Comparison of ENCODE assay signal across 27 cellular contexts in the genomic region with DNA sequence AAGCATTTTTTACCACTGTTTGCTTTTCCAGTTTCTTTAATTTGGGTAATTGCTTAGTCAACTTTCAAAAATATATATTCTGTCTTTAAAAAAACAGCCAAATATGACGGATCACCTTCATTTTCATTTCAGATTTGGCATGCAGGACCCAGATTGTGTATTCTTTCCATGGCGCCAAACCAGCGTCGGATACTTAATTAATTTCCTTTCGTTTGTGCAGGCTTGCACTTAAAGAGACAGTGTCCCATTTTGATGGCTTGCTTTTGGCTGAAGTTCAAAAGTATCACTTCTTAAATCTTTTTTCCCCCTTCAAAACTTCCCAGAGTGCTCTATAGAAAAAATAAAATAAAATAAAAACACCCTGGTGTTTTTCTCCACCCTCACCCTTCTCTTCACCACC.
DNase-seq lines count a peak whose midpoint lies in the region; TF ChIP-seq lines count a peak whose summit lies in the region.
"Had no signal": no experiment of that assay in that cellular context is flagged by ENCODE, and none has a peak within 500 bp of the region (broad histone marks: within the 10 kb centered on the region; RNA-seq: fewer than 3 reads in every experiment).

No MANE protein-coding gene starts in this region.

- H3K4me2 ChIP-seq in fibroblast of lung (ENCODE audit: extremely low read depth, insufficient read depth, low read length) = peak overlapping the region; percentile 48

- H3K9me3 ChIP-seq in fibroblast of lung (ENCODE audit: control insufficient read depth, insufficient read depth, low read depth, low read length) (no peaks in the 10 kb centered on the region), left ventricle myocardium inferior (replicated peaks) (no peaks in the 10 kb centered on the region)
- H3K9me3 ChIP-seq: gastroesophageal sphincter, SJSA1 had no signal

- no peaks in the 10 kb centered on the region for H3K27me3 ChIP-seq in fibroblast of lung (ENCODE audit: control insufficient read depth, insufficient read depth, low read length)
- H3K27me3 ChIP-seq in left ventricle myocardium inferior (ENCODE audit: low read depth) = peaks cover 5% of the 10 kb centered on the region
- H3K27me3 ChIP-seq: BLaER1 treated with 17β-estradiol and CSF1 and Interleukin-3, amounts not matched to agents 10 nM and 100 nM; cardiac muscle cell; gastroesophageal sphincter; SJSA1 had no signal

- H3K4me1 ChIP-seq in fibroblast of lung (ENCODE audit: control insufficient read depth, extremely low read depth, insufficient read depth, low read length) (peaks cover 2% of the 10 kb centered on the region), left ventricle myocardium inferior (no peaks in the 10 kb centered on the region)
- H3K4me1 ChIP-seq: SJSA1 had no signal

- DNase-seq in AG08395 (ENCODE audit: low spot score) (peak; percentile 10), HFFc6 (no peak), NCI-H774 (lab: John Stamatoyannopoulos, UW) (peak; percentile 56), fibroblast of lung (ENCODE audit: low read depth in 2 of 2) (peak; percentile 3 to 39), left ventricle myocardium inferior (no peak), NCI-H1417 treated with DMSO at 0.1 percent for 48 hours (lab: John Stamatoyannopoulos, UW) (no peak), CD1c-positive myeloid dendritic cell (ENCODE audit: extremely low spot score) (no peak), SKM-1 treated with dmso at 0.1 percent for 144 hours (lab: John Stamatoyannopoulos, UW; ENCODE audit: unreplicated experiment) (no peak)
- DNase-seq: activated CD4-positive, CD25-positive, alpha-beta regulatory T cell; activated naive CD8-positive, alpha-beta T cell treated with anti-CD3 and anti-CD28 coated beads, Interleukin-2, amount 10 ng/mL, durations not matched to agents 7 days and 5 days; dermis blood vessel endothelial cell; H7; Kasumi-1; NCI-H510A treated with DMSO at 0.1 percent for 48 hours; PC-3; stimulated activated CD4-positive, alpha-beta T cell treated with anti-CD3 and anti-CD28 coated beads, Interleukin-4, amount 100 ng/mL, for 1 hour; stimulated activated naive CD8-positive, alpha-beta T cell treated with anti-CD3 and anti-CD28 coated beads, Interleukin-15, amount 100 ng/mL, for 72 hours; trophoblast cell had no signal

- H4K20me1 ChIP-seq in fibroblast of lung (ENCODE audit: control insufficient read depth, extremely low read depth, insufficient read depth, low read length) = no peaks in the 10 kb centered on the region
- H4K20me1 ChIP-seq: BLaER1 treated with 17β-estradiol and CSF1 and Interleukin-3, amounts not matched to agents 10 nM and 100 nM had no signal

- H3K4me3 ChIP-seq in fibroblast of lung (replicated peaks in 1 of 4; ENCODE audit: control extremely low read depth in 1 of 4, insufficient read depth in 1 of 4, low read depth in 3 of 4, low read length in 4 of 4) = peak overlapping the region in 3 of 4 experiments; percentile 21 to 62 (median 38)
- H3K4me3 ChIP-seq in left ventricle myocardium inferior = no peak overlapping the region
- H3K4me3 ChIP-seq: BLaER1 treated with 17β-estradiol and CSF1 and Interleukin-3, amounts not matched to agents 10 nM and 100 nM; cardiac muscle cell; gastroesophageal sphincter; GM12878; SJSA1; skin epidermis had no signal

- H2AFZ ChIP-seq in fibroblast of lung (ENCODE audit: low read length) = peak overlapping the region; percentile 62

- no peaks in the 10 kb centered on the region for H3K79me2 ChIP-seq in fibroblast of lung (ENCODE audit: control insufficient read depth, insufficient read depth, low read length)

- no peaks in the 10 kb centered on the region; the same call in 1 of the 2 replicates for H3K4me1 Mint-ChIP-seq in HFFc6 (ENCODE audit: low read depth)
- H3K4me1 Mint-ChIP-seq: activated naive CD8-positive, alpha-beta T cell treated with anti-CD3 and anti-CD28 coated beads, Interleukin-2, amount 10 ng/mL, durations not matched to agents 7 days and 5 days; nephron; stimulated activated naive CD8-positive, alpha-beta T cell treated with anti-CD3 and anti-CD28 coated beads, Interleukin-15, amount 100 ng/mL, for 72 hours had no signal

- no peaks in the 10 kb centered on the region for H3K9me3 Mint-ChIP-seq in HFFc6
- H3K9me3 Mint-ChIP-seq: nephron had no signal

- no peak overlapping the region for H3K9ac ChIP-seq in fibroblast of lung (ENCODE audit: insufficient read depth, low read length)
- H3K9ac ChIP-seq: BLaER1 treated with 17β-estradiol and CSF1 and Interleukin-3, amounts not matched to agents 10 nM and 100 nM had no signal

- peaks cover 6% of the 10 kb centered on the region for H3K27me3 Mint-ChIP-seq in HFFc6 (ENCODE audit: insufficient read depth)
- H3K27me3 Mint-ChIP-seq: activated naive CD8-positive, alpha-beta T cell treated with anti-CD3 and anti-CD28 coated beads, Interleukin-2, amount 10 ng/mL, durations not matched to agents 7 days and 5 days; stimulated activated naive CD8-positive, alpha-beta T cell treated with anti-CD3 and anti-CD28 coated beads, Interleukin-15, amount 100 ng/mL, for 72 hours had no signal

- TF ChIP-seq CTCF in HFFc6 (IDR thresholded peaks at IDR 0.05) = no peak
- no peak for TF ChIP-seq CTCF in fibroblast of lung (conservative IDR thresholded peaks at IDR 0.05 in 1 of 2, IDR thresholded peaks at IDR 0.05 in 1 of 2; ENCODE audit: low read depth in 1 of 2, low read length in 2 of 2)
- no peak for TF ChIP-seq CTCF in left ventricle myocardium inferior (IDR thresholded peaks at IDR 0.05; ENCODE audit: borderline replicate concordance)

- H3K27ac ChIP-seq in fibroblast of lung (ENCODE audit: insufficient read depth, low read length) (no peak overlapping the region), left ventricle myocardium inferior (replicated peaks) (no peak overlapping the region)
- H3K27ac ChIP-seq: BLaER1 treated with 17β-estradiol and CSF1 and Interleukin-3, amounts not matched to agents 10 nM and 100 nM; cardiac muscle cell; epithelial cell of prostate; gastroesophageal sphincter; SJSA1; skin epidermis had no signal

- intact Hi-C loops in left ventricle myocardium inferior (cut with micrococcal nuclease) = no loop called here

- H3K36me3 ChIP-seq in fibroblast of lung (ENCODE audit: control insufficient read depth, insufficient read depth, low read length) = no peaks in the 10 kb centered on the region
- no peaks in the 10 kb centered on the region for H3K36me3 ChIP-seq in left ventricle myocardium inferior
- H3K36me3 ChIP-seq: BLaER1 treated with 17β-estradiol and CSF1 and Interleukin-3, amounts not matched to agents 10 nM and 100 nM; cardiac muscle cell; gastroesophageal sphincter; SJSA1 had no signal

- H3K4me3 Mint-ChIP-seq in HFFc6 = peak overlapping the region; percentile 68; the same call in 1 of the 2 replicates
- H3K4me3 Mint-ChIP-seq: activated naive CD8-positive, alpha-beta T cell treated with anti-CD3 and anti-CD28 coated beads, Interleukin-2, amount 10 ng/mL, durations not matched to agents 7 days and 5 days; stimulated activated naive CD8-positive, alpha-beta T cell treated with anti-CD3 and anti-CD28 coated beads, Interleukin-15, amount 100 ng/mL, for 72 hours; T-helper 2 cell treated with Interferon-gamma antibody and Interleukin-4, amounts not matched to agents 5 μg/mL and 100 μg/mL, for 36 hours had no signal

- no peak overlapping the region for H3K27ac Mint-ChIP-seq in HFFc6
- H3K27ac Mint-ChIP-seq: activated naive CD8-positive, alpha-beta T cell treated with anti-CD3 and anti-CD28 coated beads, Interleukin-2, amount 10 ng/mL, durations not matched to agents 7 days and 5 days; nephron; stimulated activated naive CD8-positive, alpha-beta T cell treated with anti-CD3 and anti-CD28 coated beads, Interleukin-15, amount 100 ng/mL, for 72 hours; T-helper 2 cell treated with Interferon-gamma antibody and Interleukin-4, amounts not matched to agents 5 μg/mL and 100 μg/mL, for 36 hours had no signal

- H3K36me3 Mint-ChIP-seq in HFFc6 (ENCODE audit: low read depth) = no peaks in the 10 kb centered on the region; the same call in 1 of the 2 replicates
- H3K36me3 Mint-ChIP-seq: activated naive CD8-positive, alpha-beta T cell treated with anti-CD3 and anti-CD28 coated beads, Interleukin-2, amount 10 ng/mL, durations not matched to agents 7 days and 5 days had no signal

Comparison
In these comparisons a context has a peak if more than half of its experiments do, and no peak if none do; other contexts are left out.
1. DNase-seq: peak in AG08395 (single experiment), NCI-H774 (single experiment) and fibroblast of lung (2 of 2); none in HFFc6 (single experiment), left ventricle myocardium inferior (single experiment), NCI-H1417 treated with DMSO at 0.1 percent for 48 hours (single experiment), CD1c-positive myeloid dendritic cell (single experiment) and SKM-1 treated with dmso at 0.1 percent for 144 hours (single experiment).